1 cellular context compared by ENCODE assay signal in the genomic region with DNA sequence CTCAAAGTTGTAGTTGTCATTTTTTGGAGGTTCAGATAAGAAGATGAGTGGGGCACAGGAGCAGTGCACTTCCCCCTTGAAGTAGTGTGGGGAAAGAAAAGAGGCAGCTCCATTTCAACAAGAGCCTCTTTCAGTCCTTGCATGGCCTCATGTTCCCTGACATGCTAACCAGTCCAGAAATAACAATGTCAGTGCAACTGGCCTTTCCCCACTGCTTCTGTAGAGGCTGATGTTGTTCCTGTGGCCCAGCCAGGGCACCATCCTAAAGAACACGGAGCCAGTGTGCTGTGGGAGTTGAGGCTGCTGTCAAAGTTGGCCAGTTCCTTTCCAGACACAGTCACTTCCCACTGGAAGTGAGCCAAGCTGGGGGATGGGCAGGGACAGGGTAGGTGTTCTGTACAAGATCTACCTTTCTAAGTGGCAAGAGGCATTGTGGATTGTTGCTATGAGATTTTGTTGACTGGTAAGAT.
TF ChIP-seq lines count a peak whose summit lies in the region.

No MANE protein-coding gene starts in this region.

TF ChIP-seq in K562, 482 proteins besides CTCF, POLR2A, EP300 and RAD21 (continued from another document and continues in another):
- TF ChIP-seq, protein P1, sequence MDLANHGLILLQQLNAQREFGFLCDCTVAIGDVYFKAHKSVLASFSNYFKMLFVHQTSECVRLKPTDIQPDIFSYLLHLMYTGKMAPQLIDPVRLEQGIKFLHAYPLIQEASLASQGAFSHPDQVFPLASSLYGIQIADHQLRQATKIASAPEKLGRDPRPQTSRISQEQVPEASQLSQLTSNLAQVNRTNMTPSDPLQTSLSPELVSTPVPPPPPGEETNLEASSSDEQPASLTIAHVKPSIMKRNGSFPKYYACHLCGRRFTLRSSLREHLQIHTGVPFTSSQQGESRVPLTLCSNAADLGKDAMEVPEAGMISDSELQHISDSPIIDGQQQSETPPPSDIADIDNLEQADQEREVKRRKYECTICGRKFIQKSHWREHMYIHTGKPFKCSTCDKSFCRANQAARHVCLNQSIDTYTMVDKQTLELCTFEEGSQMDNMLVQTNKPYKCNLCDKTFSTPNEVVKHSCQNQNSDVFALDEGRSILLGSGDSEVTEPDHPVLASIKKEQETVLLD (IDR thresholded peaks at IDR 0.05): peak; percentile 36; the same call in 1 of the 2 replicates
- no peak for TF ChIP-seq ZNF609 (CRISPR knock-in tag; IDR thresholded peaks at IDR 0.05; ENCODE audit: borderline replicate concordance)
- TF ChIP-seq HMBOX1 (IDR thresholded peaks at IDR 0.05): no peak
- no peak for TF ChIP-seq ZNF444 (CRISPR knock-in tag; IDR thresholded peaks at IDR 0.05)
- no peak for TF ChIP-seq ZNF143 (CRISPR knock-in tag; IDR thresholded peaks at IDR 0.05)
- no peak for TF ChIP-seq NUFIP1 (IDR thresholded peaks at IDR 0.05; ENCODE audit: partially characterized antibody)
- TF ChIP-seq TAF1 (IDR thresholded peaks at IDR 0.05; ENCODE audit: control insufficient read depth, extremely low read depth, insufficient read depth, low read length, severe bottlenecking): no peak
- no peak for TF ChIP-seq ERF (CRISPR knock-in tag; IDR thresholded peaks at IDR 0.05)
- TF ChIP-seq HNRNPUL1 (IDR thresholded peaks at IDR 0.05; ENCODE audit: low read length): no peak
- TF ChIP-seq ZNF699 (CRISPR knock-in tag; IDR thresholded peaks at IDR 0.05; ENCODE audit: insufficient replicate concordance): no peak
- TF ChIP-seq CHCHD3 (CRISPR knock-in tag; IDR thresholded peaks at IDR 0.05): no peak
- TF ChIP-seq DMBX1 (CRISPR knock-in tag; IDR thresholded peaks at IDR 0.05; ENCODE audit: borderline replicate concordance): 0 out of 2 replicates have a peak, but pooled peaks have one; percentile 21
- no peak for TF ChIP-seq SAP30 (IDR thresholded peaks at IDR 0.05; ENCODE audit: borderline replicate concordance, insufficient read depth, low read depth, low read length, poor library complexity, severe bottlenecking)
- no peak for TF ChIP-seq MEF2D (tag; conservative IDR thresholded peaks at IDR 0.05; ENCODE audit: low read depth)
- TF ChIP-seq CTBP1 (IDR thresholded peaks at IDR 0.05; ENCODE audit: borderline replicate concordance): peak; percentile 58; the same call in 1 of the 2 replicates
- peak; percentile 28 to 67; a peak in 2 of 4 replicates for TF ChIP-seq TRIM24 (IDR thresholded peaks at IDR 0.05)
- TF ChIP-seq, protein P2, sequence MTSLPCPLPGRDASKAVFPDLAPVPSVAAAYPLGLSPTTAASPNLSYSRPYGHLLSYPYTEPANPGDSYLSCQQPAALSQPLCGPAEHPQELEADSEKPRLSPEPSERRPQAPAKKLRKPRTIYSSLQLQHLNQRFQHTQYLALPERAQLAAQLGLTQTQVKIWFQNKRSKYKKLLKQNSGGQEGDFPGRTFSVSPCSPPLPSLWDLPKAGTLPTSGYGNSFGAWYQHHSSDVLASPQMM (CRISPR knock-in tag; IDR thresholded peaks at IDR 0.05): no peak
- no peak for TF ChIP-seq ZNF695 (CRISPR knock-in tag; IDR thresholded peaks at IDR 0.05)
- TF ChIP-seq, protein P3, sequence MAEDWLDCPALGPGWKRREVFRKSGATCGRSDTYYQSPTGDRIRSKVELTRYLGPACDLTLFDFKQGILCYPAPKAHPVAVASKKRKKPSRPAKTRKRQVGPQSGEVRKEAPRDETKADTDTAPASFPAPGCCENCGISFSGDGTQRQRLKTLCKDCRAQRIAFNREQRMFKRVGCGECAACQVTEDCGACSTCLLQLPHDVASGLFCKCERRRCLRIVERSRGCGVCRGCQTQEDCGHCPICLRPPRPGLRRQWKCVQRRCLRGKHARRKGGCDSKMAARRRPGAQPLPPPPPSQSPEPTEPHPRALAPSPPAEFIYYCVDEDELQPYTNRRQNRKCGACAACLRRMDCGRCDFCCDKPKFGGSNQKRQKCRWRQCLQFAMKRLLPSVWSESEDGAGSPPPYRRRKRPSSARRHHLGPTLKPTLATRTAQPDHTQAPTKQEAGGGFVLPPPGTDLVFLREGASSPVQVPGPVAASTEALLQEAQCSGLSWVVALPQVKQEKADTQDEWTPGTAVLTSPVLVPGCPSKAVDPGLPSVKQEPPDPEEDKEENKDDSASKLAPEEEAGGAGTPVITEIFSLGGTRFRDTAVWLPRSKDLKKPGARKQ (CRISPR knock-in tag; IDR thresholded peaks at IDR 0.05): no peak
- peak; percentile 79; the same call in 1 of the 2 replicates for TF ChIP-seq SPI1 (IDR thresholded peaks at IDR 0.05; ENCODE audit: borderline replicate concordance, low read depth, low read length)
- TF ChIP-seq USF1 (CRISPR knock-in tag; IDR thresholded peaks at IDR 0.05): no peak
- no peak for TF ChIP-seq CCAR2 (IDR thresholded peaks at IDR 0.05; ENCODE audit: low read depth, low read length)
- no peak for TF ChIP-seq ZNF175 (CRISPR knock-in tag; IDR thresholded peaks at IDR 0.05; ENCODE audit: low read depth)
- no peak for TF ChIP-seq ZNF134 (CRISPR knock-in tag; conservative IDR thresholded peaks at IDR 0.05)
- no peak for TF ChIP-seq SAFB2 (IDR thresholded peaks at IDR 0.05; ENCODE audit: borderline replicate concordance, low read depth, low read length, severe bottlenecking)
- TF ChIP-seq PHF21A (IDR thresholded peaks at IDR 0.05; ENCODE audit: borderline replicate concordance, low read depth): no peak
- no peak; the same call in 1 of the 2 replicates for TF ChIP-seq TAL1 (IDR thresholded peaks at IDR 0.05)
- no peak for TF ChIP-seq ELK3 (CRISPR knock-in tag; IDR thresholded peaks at IDR 0.05)
- no peak for TF ChIP-seq CBX2 (IDR thresholded peaks at IDR 0.05; ENCODE audit: insufficient read depth, low read length, poor library complexity, severe bottlenecking)
- TF ChIP-seq KLF1 (tag; IDR thresholded peaks at IDR 0.05): no peak
- TF ChIP-seq FOXJ2 (tag; IDR thresholded peaks at IDR 0.05): no peak
- TF ChIP-seq SMARCC2 (IDR thresholded peaks at IDR 0.05; ENCODE audit: low read depth): no peak
- peak; percentile 55; the same call in 1 of the 2 replicates for TF ChIP-seq CBX5 (IDR thresholded peaks at IDR 0.05; ENCODE audit: borderline replicate concordance, low read depth)
- TF ChIP-seq, protein P4, sequence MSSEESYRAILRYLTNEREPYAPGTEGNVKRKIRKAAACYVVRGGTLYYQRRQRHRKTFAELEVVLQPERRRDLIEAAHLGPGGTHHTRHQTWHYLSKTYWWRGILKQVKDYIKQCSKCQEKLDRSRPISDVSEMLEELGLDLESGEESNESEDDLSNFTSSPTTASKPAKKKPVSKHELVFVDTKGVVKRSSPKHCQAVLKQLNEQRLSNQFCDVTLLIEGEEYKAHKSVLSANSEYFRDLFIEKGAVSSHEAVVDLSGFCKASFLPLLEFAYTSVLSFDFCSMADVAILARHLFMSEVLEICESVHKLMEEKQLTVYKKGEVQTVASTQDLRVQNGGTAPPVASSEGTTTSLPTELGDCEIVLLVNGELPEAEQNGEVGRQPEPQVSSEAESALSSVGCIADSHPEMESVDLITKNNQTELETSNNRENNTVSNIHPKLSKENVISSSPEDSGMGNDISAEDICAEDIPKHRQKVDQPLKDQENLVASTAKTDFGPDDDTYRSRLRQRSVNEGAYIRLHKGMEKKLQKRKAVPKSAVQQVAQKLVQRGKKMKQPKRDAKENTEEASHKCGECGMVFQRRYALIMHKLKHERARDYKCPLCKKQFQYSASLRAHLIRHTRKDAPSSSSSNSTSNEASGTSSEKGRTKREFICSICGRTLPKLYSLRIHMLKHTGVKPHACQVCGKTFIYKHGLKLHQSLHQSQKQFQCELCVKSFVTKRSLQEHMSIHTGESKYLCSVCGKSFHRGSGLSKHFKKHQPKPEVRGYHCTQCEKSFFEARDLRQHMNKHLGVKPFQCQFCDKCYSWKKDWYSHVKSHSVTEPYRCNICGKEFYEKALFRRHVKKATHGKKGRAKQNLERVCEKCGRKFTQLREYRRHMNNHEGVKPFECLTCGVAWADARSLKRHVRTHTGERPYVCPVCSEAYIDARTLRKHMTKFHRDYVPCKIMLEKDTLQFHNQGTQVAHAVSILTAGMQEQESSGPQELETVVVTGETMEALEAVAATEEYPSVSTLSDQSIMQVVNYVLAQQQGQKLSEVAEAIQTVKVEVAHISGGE (CRISPR knock-in tag; IDR thresholded peaks at IDR 0.05): no peak
- TF ChIP-seq HDAC2 (IDR thresholded peaks at IDR 0.05): 0 out of 2 replicates have a peak, but pooled peaks have one; percentile 16
- 0 out of 2 replicates have a peak, but pooled peaks have one; percentile 35 for TF ChIP-seq L3MBTL2 (IDR thresholded peaks at IDR 0.05)
- TF ChIP-seq, protein P5, sequence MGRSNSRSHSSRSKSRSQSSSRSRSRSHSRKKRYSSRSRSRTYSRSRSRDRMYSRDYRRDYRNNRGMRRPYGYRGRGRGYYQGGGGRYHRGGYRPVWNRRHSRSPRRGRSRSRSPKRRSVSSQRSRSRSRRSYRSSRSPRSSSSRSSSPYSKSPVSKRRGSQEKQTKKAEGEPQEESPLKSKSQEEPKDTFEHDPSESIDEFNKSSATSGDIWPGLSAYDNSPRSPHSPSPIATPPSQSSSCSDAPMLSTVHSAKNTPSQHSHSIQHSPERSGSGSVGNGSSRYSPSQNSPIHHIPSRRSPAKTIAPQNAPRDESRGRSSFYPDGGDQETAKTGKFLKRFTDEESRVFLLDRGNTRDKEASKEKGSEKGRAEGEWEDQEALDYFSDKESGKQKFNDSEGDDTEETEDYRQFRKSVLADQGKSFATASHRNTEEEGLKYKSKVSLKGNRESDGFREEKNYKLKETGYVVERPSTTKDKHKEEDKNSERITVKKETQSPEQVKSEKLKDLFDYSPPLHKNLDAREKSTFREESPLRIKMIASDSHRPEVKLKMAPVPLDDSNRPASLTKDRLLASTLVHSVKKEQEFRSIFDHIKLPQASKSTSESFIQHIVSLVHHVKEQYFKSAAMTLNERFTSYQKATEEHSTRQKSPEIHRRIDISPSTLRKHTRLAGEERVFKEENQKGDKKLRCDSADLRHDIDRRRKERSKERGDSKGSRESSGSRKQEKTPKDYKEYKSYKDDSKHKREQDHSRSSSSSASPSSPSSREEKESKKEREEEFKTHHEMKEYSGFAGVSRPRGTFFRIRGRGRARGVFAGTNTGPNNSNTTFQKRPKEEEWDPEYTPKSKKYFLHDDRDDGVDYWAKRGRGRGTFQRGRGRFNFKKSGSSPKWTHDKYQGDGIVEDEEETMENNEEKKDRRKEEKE (IDR thresholded peaks at IDR 0.05; ENCODE audit: borderline replicate concordance in 1 of 2, control insufficient read depth in 1 of 2, low read depth in 2 of 2, low read length in 1 of 2): no peak
- no peak for TF ChIP-seq SETDB1 (IDR thresholded peaks at IDR 0.05; ENCODE audit: low read length)
- no peak for TF ChIP-seq IRF1 (CRISPR knock-in tag; IDR thresholded peaks at IDR 0.05; ENCODE audit: borderline replicate concordance)
- peak; percentile 53; the same call in 1 of the 2 replicates for TF ChIP-seq SMARCA4 (IDR thresholded peaks at IDR 0.05)
- no peak for TF ChIP-seq SUPT5H (IDR thresholded peaks at IDR 0.05)
- peak; percentile 40 for TF ChIP-seq SMAD1 (IDR thresholded peaks at IDR 0.05; ENCODE audit: low read depth, low read length, partially characterized antibody)
